7 cellular contexts compared by ENCODE assay signal in genomic region chr9:125750656-125751035, GRCh38. TPM values are rescaled to one million over a fixed set of nuclear protein-coding genes. Genes with fewer than 3 reads are reported as not detected.
DNase-seq lines count a peak whose midpoint lies in the region; ATAC-seq and TF ChIP-seq lines count a peak whose summit lies in the region.

No MANE protein-coding gene starts in this region.

- DNase-seq in GM23338 (ENCODE audit: low spot score): peak; percentile 64
- DNase-seq in NCI-H2029 treated with DMSO at 0.1 percent for 48 hours (lab: John Stamatoyannopoulos, UW): peak; percentile 68
- DNase-seq in cardiac fibroblast (ENCODE audit: low read depth in 2 of 2): peak; percentile 25 to 33
- no peak for DNase-seq in neural crest cell (ENCODE audit: low read depth, low spot score)
- DNase-seq in activated effector memory CD4-positive, alpha-beta T cell treated with Interleukin-2 at 50 U/mL for 16 hours: no peak
- DNase-seq in stimulated activated CD4-positive, alpha-beta T cell treated with anti-CD3 and anti-CD28 coated beads, Interleukin-4, amount 100 ng/mL, for 24 hours: no peak
- DNase-seq in activated CD4-positive, alpha-beta T cell treated with anti-CD3 and anti-CD28 coated beads for 1 hour: no peak

- no peak overlapping the region for H3K27ac Mint-ChIP-seq in GM23338
- H3K27ac Mint-ChIP-seq in neural crest cell (ENCODE audit: unreplicated experiment): no peak overlapping the region

- peak overlapping the region; percentile 74 for H3K27ac ChIP-seq in GM23338 (ENCODE audit: low read depth)

- ATAC-seq in GM23338: no peak

- H3F3A ChIP-seq in GM23338 (replicated peaks; ENCODE audit: low read depth): no peaks in the 10 kb centered on the region

- peak overlapping the region; percentile 92 for H3K4me2 ChIP-seq in GM23338

- H3K27me3 Mint-ChIP-seq in GM23338 (ENCODE audit: insufficient read depth, low read depth, poor library complexity) (peaks cover 10% of the 10 kb centered on the region), neural crest cell (ENCODE audit: low read depth) (no peaks in the 10 kb centered on the region)

- H3K4me1 Mint-ChIP-seq in GM23338: peaks cover 61% of the 10 kb centered on the region
- peaks cover 61% of the 10 kb centered on the region for H3K4me1 Mint-ChIP-seq in neural crest cell

- no peaks in the 10 kb centered on the region for H3K9me2 ChIP-seq in GM23338 (ENCODE audit: insufficient read depth)

- peaks cover 70% of the 10 kb centered on the region for H3K4me1 ChIP-seq in GM23338 (ENCODE audit: insufficient read depth)

- no peaks in the 10 kb centered on the region for H3K36me3 ChIP-seq in GM23338 (ENCODE audit: insufficient read depth)

- peaks cover 14% of the 10 kb centered on the region for H3K36me3 Mint-ChIP-seq in GM23338 (ENCODE audit: low read depth)
- H3K36me3 Mint-ChIP-seq in neural crest cell (ENCODE audit: low read depth): peaks cover 2% of the 10 kb centered on the region

- H3K27me3 ChIP-seq in GM23338 (ENCODE audit: insufficient read depth): no peaks in the 10 kb centered on the region

- H3K4me3 Mint-ChIP-seq in GM23338 (peak overlapping the region; percentile 52), neural crest cell (peak overlapping the region; percentile 98)

- peaks cover 61% of the 10 kb centered on the region for H3K79me2 ChIP-seq in GM23338 (replicated peaks; ENCODE audit: insufficient read depth)

- TF ChIP-seq CTCF in GM23338 (conservative IDR thresholded peaks at IDR 0.05; ENCODE audit: low read depth in 2 of 2) (no peak), cardiac fibroblast (IDR thresholded peaks at IDR 0.05; ENCODE audit: low read depth, low read length) (no peak), neural crest cell (conservative IDR thresholded peaks at IDR 0.05) (no peak)

- H2AFZ ChIP-seq in GM23338: no peak overlapping the region

- no peaks in the 10 kb centered on the region for H3K9me3 Mint-ChIP-seq in GM23338
- H3K9me3 Mint-ChIP-seq in neural crest cell: no peaks in the 10 kb centered on the region

- H3K4me3 ChIP-seq in GM23338 (peak overlapping the region; percentile 87), cardiac fibroblast (replicated peaks in 1 of 2; ENCODE audit: low read depth in 2 of 2, low read length in 2 of 2) (peak overlapping the region; percentile 8 to 11)

- H4K20me1 ChIP-seq in GM23338 (replicated peaks; ENCODE audit: insufficient read depth): no peaks in the 10 kb centered on the region

TF ChIP-seq in GM23338, 12 proteins besides CTCF, POLR2A, EP300 and RAD21 (continues in another document):
- TF ChIP-seq ETS1 (IDR thresholded peaks at IDR 0.05): no peak
- TF ChIP-seq STAT1 (IDR thresholded peaks at IDR 0.05; ENCODE audit: unreplicated experiment): no peak
- no peak for TF ChIP-seq ZNF114 (CRISPR knock-in tag; IDR thresholded peaks at IDR 0.05)
- TF ChIP-seq CREB1 (CRISPR knock-in tag; IDR thresholded peaks at IDR 0.05; ENCODE audit: low read depth): no peak
- TF ChIP-seq ZNF462 (CRISPR knock-in tag; IDR thresholded peaks at IDR 0.05): no peak
- no peak for TF ChIP-seq JUNB (IDR thresholded peaks at IDR 0.05; ENCODE audit: unreplicated experiment)
- TF ChIP-seq REST (IDR thresholded peaks at IDR 0.05; ENCODE audit: unreplicated experiment): no peak

RNA-seq across cellular contexts. Expression of gene PBX3, which starts 3.5 kb away (rescaled TPM):
- 50.5 and 83.1 TPM in 2 replicates for total RNA-seq in GM23338 (2014; rRNA removed; shearing (Covaris generic))
- 24.5 and 28.9 TPM in 2 replicates for polyA plus RNA-seq in GM23338 (2016; fragmentation: Nextera tagmentation; extraction: Ambion mirVana)
- 69.0 and 71.6 TPM in 2 replicates for total RNA-seq in neural crest cell

RNA-seq across cellular contexts. Expression of gene MAPKAP1, which starts 43.6 kb away (rescaled TPM):
- total RNA-seq in GM23338 (2014; rRNA removed; shearing (Covaris generic)): 95.4 and 98.5 TPM in 2 replicates
- 57.5 and 68.4 TPM in 2 replicates for polyA plus RNA-seq in GM23338 (2016; fragmentation: Nextera tagmentation; extraction: Ambion mirVana)
- total RNA-seq in neural crest cell: 63.4 and 74.3 TPM in 2 replicates

Comparison
In these comparisons a context has a peak if more than half of its experiments do, and no peak if none do; other contexts are left out.
1. DNase-seq: peak in GM23338 (single experiment), NCI-H2029 treated with DMSO at 0.1 percent for 48 hours (single experiment) and cardiac fibroblast (2 of 2); none in neural crest cell (single experiment), activated effector memory CD4-positive, alpha-beta T cell treated with Interleukin-2 at 50 U/mL for 16 hours (single experiment), stimulated activated CD4-positive, alpha-beta T cell treated with anti-CD3 and anti-CD28 coated beads, Interleukin-4, amount 100 ng/mL, for 24 hours (single experiment) and activated CD4-positive, alpha-beta T cell treated with anti-CD3 and anti-CD28 coated beads for 1 hour (single experiment).